Comparison of ENCODE assay signal across 10 cellular contexts in the genomic region with DNA sequence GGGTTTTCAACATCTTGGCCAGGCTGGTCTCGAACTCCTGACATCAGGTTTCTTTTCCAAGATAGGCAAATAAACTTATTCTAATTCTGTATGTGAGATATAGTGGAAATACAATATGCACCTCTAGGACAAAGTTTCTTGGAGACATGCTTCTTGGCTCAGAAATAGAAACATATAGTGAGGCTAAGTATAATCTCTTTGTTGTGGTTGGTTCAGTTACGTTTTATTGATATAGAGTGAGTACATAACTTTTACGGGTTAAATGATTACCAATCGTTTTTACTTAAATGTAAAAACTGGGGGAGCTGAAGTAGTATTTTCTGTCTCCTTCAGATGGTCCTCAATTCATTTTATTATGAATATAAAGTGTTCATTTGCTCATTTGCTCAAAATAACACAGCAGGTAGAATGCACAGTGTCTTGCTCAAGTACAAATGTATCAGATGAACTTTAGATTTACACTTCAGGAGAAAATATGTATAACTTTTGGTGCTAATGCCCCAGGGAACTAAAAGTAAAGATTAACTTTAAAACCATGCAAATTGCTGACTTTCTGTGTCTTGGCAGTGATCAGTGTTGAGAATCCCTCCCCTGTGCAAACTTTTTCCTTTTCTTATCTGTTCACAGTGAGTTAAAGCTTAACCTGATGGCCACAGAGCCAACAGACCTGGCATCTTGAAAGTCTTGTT.
DNase-seq lines count a peak whose midpoint lies in the region; ATAC-seq and TF ChIP-seq lines count a peak whose summit lies in the region.
"Had no signal": no experiment of that assay in that cellular context is flagged by ENCODE, and none has a peak within 500 bp of the region (broad histone marks: within the 10 kb centered on the region; RNA-seq: fewer than 3 reads in every experiment).

No MANE protein-coding gene starts in this region.

- no peaks in the 10 kb centered on the region for H3K27me3 ChIP-seq in A673 (replicated peaks; ENCODE audit: insufficient read depth, low read depth, low read length, poor library complexity)

- CTCF ChIA-PET in A673 (lab: Charles Lee) = no interaction called here

- intact Hi-C loops in A673 (cut with micrococcal nuclease; ENCODE audit: unreplicated experiment) = no loop called here

- DNase-seq in A673 (ENCODE audit: low spot score) = no peak
- peak; percentile 56 for DNase-seq in kidney glomerular epithelial cell (lab: John Stamatoyannopoulos, UW)
- no peak for DNase-seq in NCI-H526 treated with DMSO at 0.1 percent for 48 hours (lab: John Stamatoyannopoulos, UW)
- no peak for DNase-seq in stimulated activated CD4-positive, alpha-beta T cell treated with anti-CD3 and anti-CD28 coated beads, Interleukin-1b, Interleukin-23, amount 100 ng/mL, for 48 hours
- no peak for DNase-seq in stimulated activated CD4-positive, alpha-beta T cell treated with anti-CD3 and anti-CD28 coated beads, Interleukin-12 subunit alpha, Interleukin-12 subunit beta, amount 100 ng/mL, for 4 hours
- DNase-seq: DMS 273 treated with DMSO at 0.1 percent for 48 hours, WERI-Rb-1 had no signal

- no peaks in the 10 kb centered on the region for H3K9me3 ChIP-seq in A673 (ENCODE audit: low read depth, low read length, poor library complexity, severe bottlenecking)

- POLR2A ChIA-PET in A673 (lab: Charles Lee; ENCODE audit: low non-redundant PET) = no interaction called here

- H3K4me1 ChIP-seq in A673 (ENCODE audit: insufficient read depth, low read length, poor library complexity, severe bottlenecking) = peaks cover 68% of the 10 kb centered on the region

- no TSS peak for BruUV-seq in A673 (replicated peaks; lab: Mats Ljungman, UMichigan)

- no peaks in the 10 kb centered on the region for H3K36me3 ChIP-seq in A673 (ENCODE audit: insufficient read depth, low read length, poor library complexity, severe bottlenecking)
- H3K36me3 ChIP-seq: WERI-Rb-1 had no signal

- no peak for TF ChIP-seq CTCF in A673 (conservative IDR thresholded peaks at IDR 0.05; ENCODE audit: low read depth, low read length)

- H3K27ac ChIP-seq in A673 (ENCODE audit: low read depth, low read length, poor library complexity, severe bottlenecking) = peak overlapping the region; percentile 63
- H3K27ac ChIP-seq: WERI-Rb-1 had no signal

- ATAC-seq in GM19467 (IDR thresholded peaks at IDR 0.05; ENCODE audit: unreplicated experiment) = peak; percentile 78
- ATAC-seq in HG03575 (IDR thresholded peaks at IDR 0.05; ENCODE audit: extremely low read depth, insufficient number of reproducible peaks, low FRiP score, unreplicated experiment) = peak; percentile 50
- ATAC-seq in GM19455 (IDR thresholded peaks at IDR 0.05; ENCODE audit: unreplicated experiment) = no peak

- H3K4me3 ChIP-seq in A673 (ENCODE audit: low read depth, low read length, poor library complexity, severe bottlenecking) = no peak overlapping the region
